Comparison of ENCODE assay signal across 11 cellular contexts in genomic region chr7:44727346-44728262, GRCh38. TPM values are rescaled to one million over a fixed set of nuclear protein-coding genes. Genes with fewer than 3 reads are reported as not detected.
A peak's percentile ranks its signal among the peaks of the same experiment; 100 is the strongest.
DNase-seq lines count a peak whose midpoint lies in the region; ATAC-seq and TF ChIP-seq lines count a peak whose summit lies in the region.
"Had no signal": no experiment of that assay in that cellular context is flagged by ENCODE, and none has a peak within 500 bp of the region (broad histone marks: within the 10 kb centered on the region; RNA-seq: fewer than 3 reads in every experiment).

No MANE protein-coding gene starts in this region.

- no peak for TF ChIP-seq CTCF in SK-N-SH (IDR thresholded peaks at IDR 0.05)
- TF ChIP-seq CTCF in fibroblast of villous mesenchyme (IDR thresholded peaks at IDR 0.05; ENCODE audit: insufficient read depth, low read depth, low read length): no peak
- TF ChIP-seq CTCF in gastroesophageal sphincter (IDR thresholded peaks at IDR 0.05): no peak

- no peak for TF ChIP-seq RAD21 in SK-N-SH (IDR thresholded peaks at IDR 0.05; ENCODE audit: low read length)

- no peaks in the 10 kb centered on the region for H3K9me3 ChIP-seq in SK-N-SH
- no peaks in the 10 kb centered on the region for H3K9me3 ChIP-seq in gastroesophageal sphincter
- H3K9me3 ChIP-seq: HAP-1 had no signal

- H4K20me1 ChIP-seq in SK-N-SH (ENCODE audit: insufficient read depth): no peaks in the 10 kb centered on the region

- H3F3A ChIP-seq in SK-N-SH (replicated peaks; ENCODE audit: insufficient read depth): peaks cover 9% of the 10 kb centered on the region

- peak overlapping the region; percentile 8; the same call in 1 of the 2 replicates for H3K9ac ChIP-seq in SK-N-SH

- H3K79me2 ChIP-seq in SK-N-SH (ENCODE audit: insufficient read depth): no peaks in the 10 kb centered on the region

- no peak overlapping the region for H3K4me3 ChIP-seq in SK-N-SH (ENCODE audit: low read depth in 2 of 2, low read length in 1 of 2)
- no peak overlapping the region for H3K4me3 ChIP-seq in fibroblast of villous mesenchyme (ENCODE audit: low read depth, low read length)
- H3K4me3 ChIP-seq in skeletal muscle cell (ENCODE audit: low read depth, low read length): no peak overlapping the region
- H3K4me3 ChIP-seq in gastroesophageal sphincter: no peak overlapping the region
- H3K4me3 ChIP-seq: HAP-1, skin epidermis had no signal

- H2AFZ ChIP-seq in SK-N-SH (ENCODE audit: low read depth): peak overlapping the region; percentile 94

- DNase-seq in GOT3 (lab: John Stamatoyannopoulos, UW): peak; percentile 31
- no peak for DNase-seq in SK-N-SH
- DNase-seq in fibroblast of villous mesenchyme (ENCODE audit: low read depth): peak; percentile 86
- peak; percentile 73 for DNase-seq in skeletal muscle cell (ENCODE audit: low read depth)
- DNase-seq in activated CD8-positive, alpha-beta memory T cell treated with anti-CD3 and anti-CD28 coated beads for 24 hours: no peak
- DNase-seq: activated CD4-positive, alpha-beta T cell treated with anti-CD3 and anti-CD28 coated beads, Interleukin-2, amount 50 U/mL, for 48 hours; immature natural killer cell had no signal

- H3K4me2 ChIP-seq in SK-N-SH: peak overlapping the region; percentile 26; the same call in 1 of the 2 replicates

- peak overlapping the region in 1 of 2 experiments; percentile 62; a peak in 2 of 4 replicates for H3K27ac ChIP-seq in SK-N-SH (ENCODE audit: low read depth in 2 of 2, low read length in 1 of 2)
- H3K27ac ChIP-seq in gastroesophageal sphincter: no peak overlapping the region

- ATAC-seq in GM21447 (IDR thresholded peaks at IDR 0.05; ENCODE audit: unreplicated experiment): no peak
- no peak for ATAC-seq in gastroesophageal sphincter

- POLR2A ChIA-PET in SK-N-SH (lab: Yijun Ruan, JAX): no interaction called here

- TF ChIP-seq EP300 in SK-N-SH (IDR thresholded peaks at IDR 0.05; ENCODE audit: borderline replicate concordance in 1 of 2, low read depth in 1 of 2, low read length in 1 of 2) (no peak), gastroesophageal sphincter (IDR thresholded peaks at IDR 0.05) (no peak)

- no peaks in the 10 kb centered on the region for H3K9me2 ChIP-seq in SK-N-SH

- 64% methylated on average over 5 of the region's 5 CpGs for WGBS in SK-N-SH (ENCODE audit: low lambda C conversion rate)
- 76 to 88% methylated on average over 1 to 4 of the region's 5 CpGs for WGBS in gastroesophageal sphincter (ENCODE audit: low coverage in 1 of 2), 2 donors

- H3K27me3 ChIP-seq in SK-N-SH (ENCODE audit: insufficient read depth): no peaks in the 10 kb centered on the region
- H3K27me3 ChIP-seq in gastroesophageal sphincter: no peaks in the 10 kb centered on the region

- H3K36me3 ChIP-seq in SK-N-SH (replicated peaks in 1 of 2; ENCODE audit: control insufficient read depth in 1 of 2, insufficient read depth in 2 of 2, low read length in 1 of 2) (no peaks in the 10 kb centered on the region), gastroesophageal sphincter (peaks cover 0 to 7% of the 10 kb centered on the region in 2 donors)
- H3K36me3 ChIP-seq: HAP-1 had no signal

- CTCF ChIA-PET in SK-N-SH (lab: Yijun Ruan, JAX): no interaction called here

- no peak for TF ChIP-seq POLR2A in gastroesophageal sphincter (IDR thresholded peaks at IDR 0.05)

- H3K4me1 ChIP-seq in SK-N-SH (ENCODE audit: control insufficient read depth in 1 of 2, insufficient read depth in 2 of 2, low read depth in 1 of 2, low read length in 1 of 2) (no peaks in the 10 kb centered on the region; a peak in 1 of 4 replicates), gastroesophageal sphincter (no peaks in the 10 kb centered on the region)
- H3K4me1 ChIP-seq: HAP-1 had no signal

TF ChIP-seq in SK-N-SH, 30 proteins besides CTCF, POLR2A, EP300 and RAD21:
- TF ChIP-seq USF2 (IDR thresholded peaks at IDR 0.05; ENCODE audit: borderline replicate concordance, low read depth, low read length): no peak
- TF ChIP-seq, protein P1, sequence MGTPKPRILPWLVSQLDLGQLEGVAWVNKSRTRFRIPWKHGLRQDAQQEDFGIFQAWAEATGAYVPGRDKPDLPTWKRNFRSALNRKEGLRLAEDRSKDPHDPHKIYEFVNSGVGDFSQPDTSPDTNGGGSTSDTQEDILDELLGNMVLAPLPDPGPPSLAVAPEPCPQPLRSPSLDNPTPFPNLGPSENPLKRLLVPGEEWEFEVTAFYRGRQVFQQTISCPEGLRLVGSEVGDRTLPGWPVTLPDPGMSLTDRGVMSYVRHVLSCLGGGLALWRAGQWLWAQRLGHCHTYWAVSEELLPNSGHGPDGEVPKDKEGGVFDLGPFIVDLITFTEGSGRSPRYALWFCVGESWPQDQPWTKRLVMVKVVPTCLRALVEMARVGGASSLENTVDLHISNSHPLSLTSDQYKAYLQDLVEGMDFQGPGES (IDR thresholded peaks at IDR 0.05; ENCODE audit: low read depth, low read length): no peak
- peak; percentile 19; the same call in 1 of the 2 replicates for TF ChIP-seq FOSL2 (IDR thresholded peaks at IDR 0.05; ENCODE audit: borderline replicate concordance, low read depth)
- peak; percentile 56; the same call in 1 of the 2 replicates for TF ChIP-seq YY1 (IDR thresholded peaks at IDR 0.05; ENCODE audit: low read depth)

RNA-seq across cellular contexts. Expression of gene ZMIZ2, which starts 21.0 kb away (rescaled TPM):
- 17.8 and 18.1 TPM in 2 replicates for polyA plus RNA-seq in SK-N-SH (2012; rRNA removed)
- 4.0 and 7.0 TPM in 2 replicates for polyA plus RNA-seq in SK-N-SH (2012; cell fraction: cytosol; rRNA removed)
- 116 and 138 TPM in 2 replicates for polyA plus RNA-seq in SK-N-SH (2012; cell fraction: nucleus; rRNA removed)
- 10.8 and 12.2 TPM in 2 replicates for total RNA-seq in fibroblast of villous mesenchyme
- total RNA-seq in gastroesophageal sphincter: 10 to 100 TPM; 12.7 to 28.0 (median 20.5) TPM

Comparison
In these comparisons a context has a peak if more than half of its experiments do, and no peak if none do; other contexts are left out.
1. DNase-seq: peak in GOT3 (single experiment), fibroblast of villous mesenchyme (single experiment) and skeletal muscle cell (single experiment); none in SK-N-SH (single experiment) and activated CD8-positive, alpha-beta memory T cell treated with anti-CD3 and anti-CD28 coated beads for 24 hours (single experiment).